18 cellular contexts compared by ENCODE assay signal in genomic region chr12:15544589-15544988, GRCh38.
DNase-seq lines count a peak whose midpoint lies in the region; ATAC-seq and TF ChIP-seq lines count a peak whose summit lies in the region.
"Had no signal": no experiment of that assay in that cellular context is flagged by ENCODE, and none has a peak within 500 bp of the region (broad histone marks: within the 10 kb centered on the region; RNA-seq: fewer than 3 reads in every experiment).

No MANE protein-coding gene starts in this region.

- no peaks in the 10 kb centered on the region for H3K27me3 Mint-ChIP-seq in activated CD8-positive, alpha-beta T cell treated with anti-CD3 and anti-CD28 coated beads for 36 hours
- H3K27me3 Mint-ChIP-seq in activated CD8-positive, alpha-beta T cell treated with anti-CD3 and anti-CD28 coated beads, Interleukin-2, amount 10 ng/mL, durations not matched to agents 7 days and 5 days (ENCODE audit: low read depth), result no peaks in the 10 kb centered on the region
- H3K27me3 Mint-ChIP-seq: activated CD4-positive, alpha-beta memory T cell treated with anti-CD3 and anti-CD28 coated beads for 36 hours had no signal

- no peaks in the 10 kb centered on the region for H3K36me3 ChIP-seq in upper lobe of left lung
- H3K36me3 ChIP-seq: heart left ventricle had no signal

- H3K9me3 Mint-ChIP-seq in activated CD8-positive, alpha-beta T cell treated with anti-CD3 and anti-CD28 coated beads for 36 hours, result peaks cover 3% of the 10 kb centered on the region
- no peaks in the 10 kb centered on the region for H3K9me3 Mint-ChIP-seq in activated CD8-positive, alpha-beta T cell treated with anti-CD3 and anti-CD28 coated beads, Interleukin-2, amount 10 ng/mL, durations not matched to agents 7 days and 5 days (ENCODE audit: insufficient read depth)
- H3K9me3 Mint-ChIP-seq: activated CD4-positive, alpha-beta memory T cell treated with anti-CD3 and anti-CD28 coated beads for 36 hours had no signal

- H3K9me3 ChIP-seq in upper lobe of left lung, result no peaks in the 10 kb centered on the region
- H3K9me3 ChIP-seq: heart left ventricle had no signal

- POLR2A ChIA-PET in activated CD8-positive, alpha-beta T cell treated with anti-CD3 and anti-CD28 coated beads for 36 hours (lab: Charles Lee), result interaction anchor here (1.4 to 1.7 kb wide), 2 partner anchors 10 to 19 kb away, joined by 5 to 8 read pairs; no protein-coding TSS in a partner anchor
- POLR2A ChIA-PET in activated CD8-positive, alpha-beta T cell treated with anti-CD3 and anti-CD28 coated beads, Interleukin-2, amount 10 ng/mL, durations not matched to agents 7 days and 5 days (lab: Charles Lee), result interaction anchor here (2.5 kb wide), 1 partner anchor 10 kb away, joined by 12 read pairs; no protein-coding TSS in a partner anchor

- CTCF ChIA-PET in activated CD8-positive, alpha-beta T cell treated with anti-CD3 and anti-CD28 coated beads for 36 hours (lab: Charles Lee), result interaction anchor here (0.8 to 1.8 kb wide), 2 partner anchors 10 to 40 kb away, joined by 3 to 8 read pairs; no protein-coding TSS in a partner anchor
- CTCF ChIA-PET in activated CD8-positive, alpha-beta T cell treated with anti-CD3 and anti-CD28 coated beads, Interleukin-2, amount 10 ng/mL, durations not matched to agents 7 days and 5 days (lab: Charles Lee), result interaction anchor here (2.0 to 10.0 kb wide), 3 partner anchors 12 to 27 kb away, joined by 6 to 105 read pairs (median 20); no protein-coding TSS in a partner anchor

- H3K27ac ChIP-seq in upper lobe of left lung, result peak overlapping the region in 3 of 4 donors; percentile 17 to 38 (median 28)

- H3K27me3 ChIP-seq in upper lobe of left lung, result no peaks in the 10 kb centered on the region
- H3K27me3 ChIP-seq: heart left ventricle had no signal

- H3K4me3 ChIP-seq in upper lobe of left lung, result no peak overlapping the region
- H3K4me3 ChIP-seq: heart left ventricle had no signal

- no peak for TF ChIP-seq CTCF in activated CD8-positive, alpha-beta T cell treated with anti-CD3 and anti-CD28 coated beads for 36 hours (IDR thresholded peaks at IDR 0.05)
- TF ChIP-seq CTCF in upper lobe of left lung (IDR thresholded peaks at IDR 0.05), result no peak

- intact Hi-C loops in activated CD8-positive, alpha-beta T cell treated with anti-CD3 and anti-CD28 coated beads for 36 hours (cut with micrococcal nuclease), result no loop called here
- intact Hi-C loops in Right ventricle myocardium superior (cut with DNase I), result no loop called here

- no peak for DNase-seq in activated CD8-positive, alpha-beta T cell treated with anti-CD3 and anti-CD28 coated beads for 36 hours
- no peak for DNase-seq in activated CD8-positive, alpha-beta T cell treated with anti-CD3 and anti-CD28 coated beads, Interleukin-2, amount 10 ng/mL, durations not matched to agents 7 days and 5 days
- peak; percentile 43 for DNase-seq in NCI-H82 treated with DMSO at 0.1 percent for 48 hours (lab: John Stamatoyannopoulos, UW; ENCODE audit: unreplicated experiment)
- peak; percentile 16 for DNase-seq in dermis blood vessel endothelial cell
- DNase-seq in upper lobe of left lung, result no peak
- no peak for DNase-seq in Right ventricle myocardium superior
- no peak for DNase-seq in EL
- DNase-seq in activated gamma-delta T cell treated with Interleukin-2 at 50 U/mL for 16 hours, result no peak
- DNase-seq: ACHN; activated CD4-positive, alpha-beta memory T cell treated with anti-CD3 and anti-CD28 coated beads for 36 hours; activated effector memory CD4-positive, alpha-beta T cell treated with anti-CD3 and anti-CD28 coated beads, Interleukin-2, amount 50 U/mL, for 16 hours; Calu3; heart left ventricle; islet precursor cell; NCI-H1048; NCI-H774; stimulated activated CD4-positive, alpha-beta T cell treated with anti-CD3 and anti-CD28 coated beads, Interleukin-2, amount 100 ng/mL, for 24 hours had no signal

- no peak for TF ChIP-seq POLR2A in upper lobe of left lung (IDR thresholded peaks at IDR 0.05)

- peaks cover 3% of the 10 kb centered on the region for H3K36me3 Mint-ChIP-seq in activated CD8-positive, alpha-beta T cell treated with anti-CD3 and anti-CD28 coated beads for 36 hours (ENCODE audit: low read depth)
- H3K36me3 Mint-ChIP-seq in activated CD8-positive, alpha-beta T cell treated with anti-CD3 and anti-CD28 coated beads, Interleukin-2, amount 10 ng/mL, durations not matched to agents 7 days and 5 days (ENCODE audit: low read depth), result peaks cover 4% of the 10 kb centered on the region

- peaks cover 0 to 3% (median 0%) of the 10 kb centered on the region in 4 donors for H3K4me1 ChIP-seq in upper lobe of left lung

- H3K27ac Mint-ChIP-seq in activated CD8-positive, alpha-beta T cell treated with anti-CD3 and anti-CD28 coated beads for 36 hours, result peak overlapping the region; percentile 60
- H3K27ac Mint-ChIP-seq in activated CD8-positive, alpha-beta T cell treated with anti-CD3 and anti-CD28 coated beads, Interleukin-2, amount 10 ng/mL, durations not matched to agents 7 days and 5 days, result no peak overlapping the region

- ATAC-seq in activated CD8-positive, alpha-beta T cell treated with anti-CD3 and anti-CD28 coated beads for 36 hours, result no peak
- no peak for ATAC-seq in activated CD8-positive, alpha-beta T cell treated with anti-CD3 and anti-CD28 coated beads, Interleukin-2, amount 10 ng/mL, durations not matched to agents 7 days and 5 days
- ATAC-seq in upper lobe of left lung (ENCODE audit: low FRiP score in 2 of 2) (peak in 1 of 2 donors; percentile 71), Right ventricle myocardium superior (ENCODE audit: poor library complexity) (no peak)
- ATAC-seq: heart left ventricle, sciatic nerve had no signal

- H3K4me3 Mint-ChIP-seq in activated CD8-positive, alpha-beta T cell treated with anti-CD3 and anti-CD28 coated beads for 36 hours, result no peak overlapping the region
- no peak overlapping the region for H3K4me3 Mint-ChIP-seq in activated CD8-positive, alpha-beta T cell treated with anti-CD3 and anti-CD28 coated beads, Interleukin-2, amount 10 ng/mL, durations not matched to agents 7 days and 5 days
- H3K4me3 Mint-ChIP-seq: activated CD4-positive, alpha-beta memory T cell treated with anti-CD3 and anti-CD28 coated beads for 36 hours had no signal

- TF ChIP-seq EP300 in upper lobe of left lung (IDR thresholded peaks at IDR 0.05), result no peak

- peaks cover 36% of the 10 kb centered on the region for H3K4me1 Mint-ChIP-seq in activated CD8-positive, alpha-beta T cell treated with anti-CD3 and anti-CD28 coated beads for 36 hours (ENCODE audit: low read depth)
- peaks cover 35% of the 10 kb centered on the region for H3K4me1 Mint-ChIP-seq in activated CD8-positive, alpha-beta T cell treated with anti-CD3 and anti-CD28 coated beads, Interleukin-2, amount 10 ng/mL, durations not matched to agents 7 days and 5 days (ENCODE audit: low read depth)

Comparison
In these comparisons a context has a peak if more than half of its experiments do, and no peak if none do; other contexts are left out.
1. DNase-seq: peak in NCI-H82 treated with DMSO at 0.1 percent for 48 hours (single experiment) and dermis blood vessel endothelial cell (single experiment); none in activated CD8-positive, alpha-beta T cell treated with anti-CD3 and anti-CD28 coated beads for 36 hours (single experiment), activated CD8-positive, alpha-beta T cell treated with anti-CD3 and anti-CD28 coated beads, Interleukin-2, amount 10 ng/mL, durations not matched to agents 7 days and 5 days (single experiment), upper lobe of left lung (0 of 2), Right ventricle myocardium superior (single experiment), EL (single experiment) and activated gamma-delta T cell treated with Interleukin-2 at 50 U/mL for 16 hours (single experiment).